15 cellular contexts compared by ENCODE assay signal in genomic region chr9:16368425-16369087, GRCh38.
DNase-seq lines count a peak whose midpoint lies in the region; ATAC-seq and TF ChIP-seq lines count a peak whose summit lies in the region.
"Had no signal": no experiment of that assay in that cellular context is flagged by ENCODE, and none has a peak within 500 bp of the region (broad histone marks: within the 10 kb centered on the region; RNA-seq: fewer than 3 reads in every experiment).

No MANE protein-coding gene starts in this region.

- peak overlapping the region; percentile 100 for H2BK15ac ChIP-seq in IMR-90 (ENCODE audit: low read depth, low read length)

- peak overlapping the region; percentile 5; the same call in 1 of the 2 replicates for H3K9ac ChIP-seq in IMR-90 (ENCODE audit: low read depth, low read length)
- H3K9ac ChIP-seq: BLaER1 treated with 17β-estradiol and CSF1 and Interleukin-3, amounts not matched to agents 10 nM and 100 nM had no signal

- H3K36me3 ChIP-seq in IMR-90 (ENCODE audit: control insufficient read depth, insufficient read depth, low read length) = no peaks in the 10 kb centered on the region
- no peaks in the 10 kb centered on the region for H3K36me3 ChIP-seq in suprapubic skin
- H3K36me3 ChIP-seq: BLaER1 treated with 17β-estradiol and CSF1 and Interleukin-3, amounts not matched to agents 10 nM and 100 nM; prostate gland had no signal

- H3K36me3 Mint-ChIP-seq in nephron progenitor cell (ENCODE audit: low read depth) = no peaks in the 10 kb centered on the region

- H3K4me3 Mint-ChIP-seq in nephron progenitor cell = no peak overlapping the region
- H3K4me3 Mint-ChIP-seq in stimulated activated naive CD8-positive, alpha-beta T cell treated with anti-CD3 and anti-CD28 coated beads, Interleukin-15, amount 100 ng/mL, for 72 hours = no peak overlapping the region

- H3K27ac ChIP-seq in IMR-90 (ENCODE audit: insufficient read depth, low read length) (peak overlapping the region; percentile 69), suprapubic skin (no peak overlapping the region)
- H3K27ac ChIP-seq: BLaER1 treated with 17β-estradiol and CSF1 and Interleukin-3, amounts not matched to agents 10 nM and 100 nM; prostate gland had no signal

- ATAC-seq in IMR-90 (ENCODE audit: low read depth) = peak; percentile 80
- ATAC-seq in GM21515 (IDR thresholded peaks at IDR 0.05; ENCODE audit: unreplicated experiment) = no peak
- ATAC-seq in stimulated activated naive CD8-positive, alpha-beta T cell treated with anti-CD3 and anti-CD28 coated beads, Interleukin-15, amount 100 ng/mL, for 72 hours = no peak
- ATAC-seq: mucosa of descending colon had no signal

- DNase-seq in AG20443 (ENCODE audit: low spot score) = peak; percentile 30
- peak; percentile 79 for DNase-seq in IMR-90
- peak; percentile 49 to 52 for DNase-seq in SHP77 (lab: John Stamatoyannopoulos, UW)
- peak; percentile 55 for DNase-seq in glomerular visceral epithelial cell (ENCODE audit: extremely low spot score)
- DNase-seq in nephron progenitor cell = no peak
- no peak for DNase-seq in suprapubic skin (ENCODE audit: low spot score in 2 of 2)
- DNase-seq in stimulated activated naive CD8-positive, alpha-beta T cell treated with anti-CD3 and anti-CD28 coated beads, Interleukin-15, amount 100 ng/mL, for 72 hours = no peak
- DNase-seq: activated CD8-positive, alpha-beta memory T cell treated with anti-CD3 and anti-CD28 coated beads for 24 hours; activated naive CD4-positive, alpha-beta T cell treated with Interleukin-2 at 50 U/mL for 16 hours; mucosa of descending colon; NCI-H2081 treated with DMSO at 0.1 percent for 48 hours; T-helper 2 cell had no signal

- H3K4me1 ChIP-seq in IMR-90 (ENCODE audit: control insufficient read depth, insufficient read depth, low read length) (peaks cover 10% of the 10 kb centered on the region), suprapubic skin (no peaks in the 10 kb centered on the region)
- H3K4me1 ChIP-seq: prostate gland had no signal

- peak overlapping the region; percentile 90 for H3K56ac ChIP-seq in IMR-90 (ENCODE audit: extremely low read depth, insufficient read depth, low read length)

- peak overlapping the region; percentile 81 for H3K18ac ChIP-seq in IMR-90 (ENCODE audit: low read depth, low read length)

- no peaks in the 10 kb centered on the region for H4K20me1 ChIP-seq in IMR-90 (ENCODE audit: insufficient read depth, low read length)
- H4K20me1 ChIP-seq: BLaER1 treated with 17β-estradiol and CSF1 and Interleukin-3, amounts not matched to agents 10 nM and 100 nM had no signal

- H3K27ac Mint-ChIP-seq in nephron progenitor cell = no peak overlapping the region
- no peak overlapping the region for H3K27ac Mint-ChIP-seq in stimulated activated naive CD8-positive, alpha-beta T cell treated with anti-CD3 and anti-CD28 coated beads, Interleukin-15, amount 100 ng/mL, for 72 hours

- H2AFZ ChIP-seq in IMR-90 (replicated peaks; ENCODE audit: low read length, poor library complexity) = peak overlapping the region; percentile 74

- no peaks in the 10 kb centered on the region for H3K27me3 ChIP-seq in IMR-90 (ENCODE audit: control insufficient read depth, insufficient read depth, low read length)
- no peaks in the 10 kb centered on the region for H3K27me3 ChIP-seq in suprapubic skin
- H3K27me3 ChIP-seq: BLaER1 treated with 17β-estradiol and CSF1 and Interleukin-3, amounts not matched to agents 10 nM and 100 nM had no signal

- in situ Hi-C loops in IMR-90 (cut with MboI; ENCODE audit: low sequenced_read_pairs) = no loop called here

- H3K4me2 ChIP-seq in IMR-90 (ENCODE audit: low read depth, low read length) = peak overlapping the region; percentile 54; the same call in 1 of the 2 replicates
- H3K4me2 ChIP-seq: BLaER1 treated with 17β-estradiol and CSF1 and Interleukin-3, amounts not matched to agents 10 nM and 100 nM had no signal

- H3K27me3 Mint-ChIP-seq in nephron progenitor cell (ENCODE audit: low read depth, poor library complexity) = peaks cover 8% of the 10 kb centered on the region
- H3K27me3 Mint-ChIP-seq in stimulated activated naive CD8-positive, alpha-beta T cell treated with anti-CD3 and anti-CD28 coated beads, Interleukin-15, amount 100 ng/mL, for 72 hours = no peaks in the 10 kb centered on the region

- TF ChIP-seq RAD21 in IMR-90 (IDR thresholded peaks at IDR 0.05; ENCODE audit: low read length) = no peak

- CTCF ChIA-PET in IMR-90 (lab: Yijun Ruan, JAX) = no interaction called here

- H4K91ac ChIP-seq in IMR-90 (ENCODE audit: insufficient read depth, low read depth, low read length) = peak overlapping the region; percentile 98

- no TSS peak for BruUV-seq in IMR-90 (replicated peaks; lab: Mats Ljungman, UMichigan)

- H3K23ac ChIP-seq in IMR-90 (ENCODE audit: low read depth, low read length) = peak overlapping the region; percentile 93

- peaks cover 32% of the 10 kb centered on the region for H3K4me1 Mint-ChIP-seq in nephron progenitor cell
- H3K4me1 Mint-ChIP-seq in stimulated activated naive CD8-positive, alpha-beta T cell treated with anti-CD3 and anti-CD28 coated beads, Interleukin-15, amount 100 ng/mL, for 72 hours = no peaks in the 10 kb centered on the region

- H4K8ac ChIP-seq in IMR-90 (ENCODE audit: low read depth in 2 of 2, low read length in 2 of 2) = peak overlapping the region; percentile 93 to 94

- intact Hi-C loops in IMR-90 (cut with micrococcal nuclease) = no loop called here

- H2BK5ac ChIP-seq in IMR-90 (ENCODE audit: low read depth, low read length, poor library complexity, severe bottlenecking) = peak overlapping the region; percentile 96

- peak overlapping the region; percentile 100 for H2BK120ac ChIP-seq in IMR-90 (ENCODE audit: low read depth, low read length)

- no peaks in the 10 kb centered on the region; a peak in 1 of 4 replicates for H3K79me1 ChIP-seq in IMR-90 (ENCODE audit: low read depth in 1 of 2, low read length in 2 of 2)

- peak overlapping the region; percentile 100 for H2BK20ac ChIP-seq in IMR-90 (ENCODE audit: low read depth, low read length)

- peak overlapping the region; percentile 99 for H3K4ac ChIP-seq in IMR-90 (ENCODE audit: low read depth, low read length)

- H3K9me1 ChIP-seq in IMR-90 (ENCODE audit: insufficient read depth, low read length) = peaks cover 17% of the 10 kb centered on the region

- TF ChIP-seq CTCF in IMR-90 (conservative IDR thresholded peaks at IDR 0.05; ENCODE audit: low read depth, low read length) (no peak), nephron progenitor cell (IDR thresholded peaks at IDR 0.05) (no peak), suprapubic skin (IDR thresholded peaks at IDR 0.05) (no peak)

- peaks cover 11% of the 10 kb centered on the region for H3K9me3 Mint-ChIP-seq in nephron progenitor cell
- H3K9me3 Mint-ChIP-seq in stimulated activated naive CD8-positive, alpha-beta T cell treated with anti-CD3 and anti-CD28 coated beads, Interleukin-15, amount 100 ng/mL, for 72 hours = peaks cover 0 to 22% of the 10 kb centered on the region in 2 donors

- H2AK5ac ChIP-seq in IMR-90 (ENCODE audit: low read depth, low read length) = peak overlapping the region; percentile 100

- H3K9me3 ChIP-seq in IMR-90 (ENCODE audit: control insufficient read depth, insufficient read depth, low read length) (no peaks in the 10 kb centered on the region), suprapubic skin (no peaks in the 10 kb centered on the region)
- H3K9me3 ChIP-seq: mucosa of descending colon, prostate gland had no signal

- no peak for TF ChIP-seq EP300 in suprapubic skin (IDR thresholded peaks at IDR 0.05)

- H3K14ac ChIP-seq in IMR-90 (replicated peaks; ENCODE audit: low read depth, low read length) = peak overlapping the region; percentile 93

- no CpG with 5 or more reads among the region's 7 CpGs for WGBS in IMR-90 (ENCODE audit: extremely low coverage in 2 of 2, insufficient read length in 1 of 2), 2 experiments
- 61% methylated on average over 7 of the region's 7 CpGs for WGBS in suprapubic skin

- H4K5ac ChIP-seq in IMR-90 (ENCODE audit: low read depth, low read length) = peak overlapping the region; percentile 83

- no peak overlapping the region for H3K4me3 ChIP-seq in IMR-90 (ENCODE audit: insufficient read depth, low read depth, low read length)
- H3K4me3 ChIP-seq in suprapubic skin = no peak overlapping the region
- H3K4me3 ChIP-seq: BLaER1 treated with 17β-estradiol and CSF1 and Interleukin-3, amounts not matched to agents 10 nM and 100 nM; mucosa of descending colon; prostate gland had no signal

- H2AK9ac ChIP-seq in IMR-90 (replicated peaks; ENCODE audit: low read depth, low read length, poor library complexity) = peak overlapping the region; percentile 96

- dilution Hi-C loops in IMR-90 (cut with HindIII; ENCODE audit: low sequenced_read_pairs, unreplicated experiment) = no loop called here

- no peak for TF ChIP-seq POLR2A in IMR-90 (IDR thresholded peaks at IDR 0.05; ENCODE audit: low read depth, low read length)
- no peak for TF ChIP-seq POLR2A in suprapubic skin (IDR thresholded peaks at IDR 0.05)

- POLR2A ChIA-PET in IMR-90 (lab: Charles Lee; ENCODE audit: unreplicated experiment) = no interaction called here

TF ChIP-seq in IMR-90, 13 proteins besides CTCF, POLR2A, EP300 and RAD21 (continues in another document):
- TF ChIP-seq MAZ (IDR thresholded peaks at IDR 0.05; ENCODE audit: borderline replicate concordance, low read depth, low read length) (no peak), FOS (IDR thresholded peaks at IDR 0.05; ENCODE audit: low read depth, low read length) (no peak), BHLHE40 (IDR thresholded peaks at IDR 0.05; ENCODE audit: low read depth, low read length) (no peak), MXI1 (IDR thresholded peaks at IDR 0.05; ENCODE audit: borderline replicate concordance, low read depth, low read length) (no peak), RCOR1 (IDR thresholded peaks at IDR 0.05; ENCODE audit: insufficient replicate concordance, low read length) (no peak), ELK1 (IDR thresholded peaks at IDR 0.05; ENCODE audit: borderline replicate concordance, low read depth, low read length) (no peak), CHD1 (IDR thresholded peaks at IDR 0.05; ENCODE audit: low read depth, low read length) (no peak), RFX5 (IDR thresholded peaks at IDR 0.05; ENCODE audit: low read depth, low read length) (no peak), SMC3 (IDR thresholded peaks at IDR 0.05; ENCODE audit: low read depth, low read length) (no peak)

Comparison
In these comparisons a context has a peak if more than half of its experiments do, and no peak if none do; other contexts are left out.
1. DNase-seq: peak in AG20443 (single experiment), IMR-90 (single experiment), SHP77 (2 of 2) and glomerular visceral epithelial cell (single experiment); none in nephron progenitor cell (single experiment), suprapubic skin (0 of 2) and stimulated activated naive CD8-positive, alpha-beta T cell treated with anti-CD3 and anti-CD28 coated beads, Interleukin-15, amount 100 ng/mL, for 72 hours (0 of 2).